8 cellular contexts compared by ENCODE assay signal in genomic region chr15:73951044-73951561, GRCh38. TPM values are rescaled to one million over a fixed set of nuclear protein-coding genes. Genes with fewer than 3 reads are reported as not detected.
DNase-seq lines count a peak whose midpoint lies in the region; ATAC-seq, FAIRE-seq and TF ChIP-seq lines count a peak whose summit lies in the region.

No MANE protein-coding gene starts in this region.

- BruUV-seq in Panc1 (replicated peaks; lab: Mats Ljungman, UMichigan) = no TSS peak

- H3K4me3 ChIP-seq in DOHH2 (ENCODE audit: low read length) (no peak overlapping the region), Panc1 (ENCODE audit: low read depth in 2 of 2, low read length in 2 of 2) (no peak overlapping the region), muscle layer of duodenum (ENCODE audit: low read depth in 1 of 2, low read length in 2 of 2) (no peak overlapping the region)

- POLR2A ChIA-PET in Panc1 (lab: Charles Lee) = no interaction called here

- H3K4me1 ChIP-seq in DOHH2 (ENCODE audit: control insufficient read depth, low read length) = peaks cover 4% of the 10 kb centered on the region; the same call in 1 of the 2 replicates
- peaks cover 6% of the 10 kb centered on the region; the same call in 1 of the 2 replicates for H3K4me1 ChIP-seq in Panc1 (ENCODE audit: control insufficient read depth, insufficient read depth, low read length)
- peaks cover 11 to 19% of the 10 kb centered on the region in 2 donors for H3K4me1 ChIP-seq in muscle layer of duodenum (ENCODE audit: control insufficient read depth in 1 of 2, insufficient read depth in 2 of 2, low read length in 2 of 2)

- no peak overlapping the region for H3K4me2 ChIP-seq in DOHH2 (ENCODE audit: low read length)

- H3K27me3 ChIP-seq in DOHH2 (ENCODE audit: control insufficient read depth, low read length) (no peaks in the 10 kb centered on the region), Panc1 (ENCODE audit: control insufficient read depth, insufficient read depth, low read length) (no peaks in the 10 kb centered on the region), muscle layer of duodenum (ENCODE audit: low read depth, low read length) (no peaks in the 10 kb centered on the region)

- H3K9me2 ChIP-seq in DOHH2 (replicated peaks; ENCODE audit: control insufficient read depth, low read length) = no peaks in the 10 kb centered on the region

- H3K36me3 ChIP-seq in DOHH2 (ENCODE audit: control insufficient read depth, low read length) = no peaks in the 10 kb centered on the region
- H3K36me3 ChIP-seq in Panc1 (ENCODE audit: control insufficient read depth, insufficient read depth, low read length) = no peaks in the 10 kb centered on the region
- no peaks in the 10 kb centered on the region for H3K36me3 ChIP-seq in muscle layer of duodenum (ENCODE audit: control insufficient read depth in 1 of 2, insufficient read depth in 2 of 2, low read length in 2 of 2)

- intact Hi-C loops in Panc1 (cut with micrococcal nuclease; ENCODE audit: unreplicated experiment) = no loop called here

- no peak for FAIRE-seq in HTR-8/SVneo (lab: Jason Lieb, UNC)

- H3K79me2 ChIP-seq in DOHH2 (ENCODE audit: control insufficient read depth, low read length) = no peaks in the 10 kb centered on the region

- H3K27ac ChIP-seq in DOHH2 (ENCODE audit: low read depth, low read length) = no peak overlapping the region
- H3K27ac ChIP-seq in Panc1 (ENCODE audit: low read length) = no peak overlapping the region
- H3K27ac ChIP-seq in muscle layer of duodenum (ENCODE audit: low read length) = peak overlapping the region; percentile 90

- peak; percentile 96 for ATAC-seq in Panc1
- ATAC-seq in esophagus mucosa = peak; percentile 62
- no peak for ATAC-seq in GM19035 (IDR thresholded peaks at IDR 0.05; ENCODE audit: unreplicated experiment)

- H3F3A ChIP-seq in DOHH2 (ENCODE audit: control insufficient read depth, insufficient read depth) = no peaks in the 10 kb centered on the region

- in situ Hi-C loops in Panc1 (cut with HindIII; ENCODE audit: low pct_unique_long_range_greater_than_20kb, low sequenced_read_pairs) = no loop called here

- TF ChIP-seq CTCF in DOHH2 (IDR thresholded peaks at IDR 0.05; ENCODE audit: low read depth, low read length, poor library complexity, severe bottlenecking) (peak; percentile 71), Panc1 (IDR thresholded peaks at IDR 0.05) (peak; percentile 93)

- no peaks in the 10 kb centered on the region for H4K20me1 ChIP-seq in DOHH2 (ENCODE audit: control insufficient read depth, insufficient read depth, low read depth, low read length)

- CTCF ChIA-PET in Panc1 (lab: Charles Lee) = interaction anchor here (0.7 to 1.8 kb wide), 16 partner anchors 10 to 1038 kb away, joined by 3 to 15 read pairs (median 4); no protein-coding TSS in a partner anchor

- DNase-seq in HTR-8/SVneo (ENCODE audit: insufficient read length, low spot score) = peak; percentile 89
- DNase-seq in Panc1 (ENCODE audit: low read depth, low spot score) = no peak
- peak; percentile 60 for DNase-seq in activated T-helper 1 cell treated with Interleukin-2 at 50 U/mL for 16 hours (ENCODE audit: low read depth)
- peak; percentile 22 to 40 for DNase-seq in stimulated activated CD8-positive, alpha-beta memory T cell treated with anti-CD3 and anti-CD28 coated beads, Interleukin-4, amount 100 ng/mL, for 4 hours (ENCODE audit: low read depth in 2 of 2, low spot score in 1 of 2)

- H3K9me3 ChIP-seq in DOHH2 (ENCODE audit: control insufficient read depth, insufficient read depth, low read length) = no peaks in the 10 kb centered on the region
- no peaks in the 10 kb centered on the region for H3K9me3 ChIP-seq in Panc1 (ENCODE audit: control insufficient read depth, insufficient read depth, low read depth, low read length)
- H3K9me3 ChIP-seq in muscle layer of duodenum (ENCODE audit: control insufficient read depth in 1 of 2, low read length in 2 of 2) = no peaks in the 10 kb centered on the region

RNA-seq across cellular contexts. Expression of gene LOXL1, which starts 24.8 kb away (rescaled TPM):
- total RNA-seq in Panc1 (2021; ENCODE audit: unreplicated experiment) (18.6 TPM), esophagus mucosa (5.8 TPM)
- polyA plus RNA-seq in Panc1 (2012; ENCODE audit: insufficient read length) = 30.5 TPM

RNA-seq across cellular contexts. Expression of gene STOML1, which starts 41.0 kb away (rescaled TPM):
- 6.9 TPM for total RNA-seq in Panc1 (2021; ENCODE audit: unreplicated experiment)
- polyA plus RNA-seq in Panc1 (2012; ENCODE audit: insufficient read length) = 8.7 TPM
- total RNA-seq in esophagus mucosa = 10.4 TPM

RNA-seq across cellular contexts. Expression of gene PML, which starts 43.4 kb away (rescaled TPM):
- total RNA-seq in Panc1 (2021; ENCODE audit: unreplicated experiment) (52.2 TPM), esophagus mucosa (28.8 TPM)
- 52.7 TPM for polyA plus RNA-seq in Panc1 (2012; ENCODE audit: insufficient read length)
